Comparison of ENCODE assay signal across 9 cellular contexts in the genomic region with DNA sequence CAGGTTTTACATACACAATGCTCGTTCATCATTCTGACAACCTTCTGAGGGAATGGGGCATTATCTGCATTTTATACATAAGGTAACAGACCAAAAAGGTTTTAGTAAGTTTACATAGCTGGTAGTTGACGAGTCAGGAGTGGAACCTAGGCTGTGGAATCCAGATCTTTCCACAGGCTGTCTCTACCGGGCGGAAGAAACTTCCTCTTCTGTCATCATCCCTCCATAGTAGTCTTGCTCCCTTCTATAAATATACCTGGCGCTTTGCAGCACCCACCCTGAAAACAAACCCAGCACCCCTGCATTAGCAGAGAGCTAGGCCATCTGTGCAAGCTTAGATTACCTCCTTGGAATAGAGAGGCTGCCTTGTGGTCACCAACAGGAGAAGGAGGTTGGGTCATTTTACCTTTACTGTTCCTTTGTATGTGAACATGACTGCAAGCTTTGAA. TPM values are rescaled to one million over a fixed set of nuclear protein-coding genes. Genes with fewer than 3 reads are reported as not detected.
DNase-seq lines count a peak whose midpoint lies in the region; ATAC-seq and FAIRE-seq lines count a peak whose summit lies in the region.
"Had no signal": no experiment of that assay in that cellular context is flagged by ENCODE, and none has a peak within 500 bp of the region (broad histone marks: within the 10 kb centered on the region; RNA-seq: fewer than 3 reads in every experiment).

No MANE protein-coding gene starts in this region.

- ATAC-seq in central memory CD8-positive, alpha-beta T cell (replicated peaks; ENCODE audit: extremely low read depth, poor library complexity, severe bottlenecking): no peak
- ATAC-seq in naive thymus-derived CD4-positive, alpha-beta T cell: no peak
- ATAC-seq in HG02763 (IDR thresholded peaks at IDR 0.05; ENCODE audit: unreplicated experiment) (no peak), left lobe of liver (no peak)

- intact Hi-C loops in CD4-positive, alpha-beta memory T cell (cut with micrococcal nuclease): no loop called here
- intact Hi-C loops in naive thymus-derived CD4-positive, alpha-beta T cell (cut with micrococcal nuclease): loop anchor here in 1 of 2 donors (5.0 kb wide), 1 partner anchor 58 kb away; no protein-coding TSS in a partner anchor

- H3K27ac Mint-ChIP-seq in CD4-positive, alpha-beta memory T cell: no peak overlapping the region
- H3K27ac Mint-ChIP-seq in central memory CD8-positive, alpha-beta T cell (ENCODE audit: low read depth): no peak overlapping the region
- H3K27ac Mint-ChIP-seq in naive thymus-derived CD4-positive, alpha-beta T cell: no peak overlapping the region

- no peaks in the 10 kb centered on the region for H3K36me3 Mint-ChIP-seq in CD4-positive, alpha-beta memory T cell
- no peaks in the 10 kb centered on the region for H3K36me3 Mint-ChIP-seq in central memory CD8-positive, alpha-beta T cell (ENCODE audit: insufficient read depth)
- H3K36me3 Mint-ChIP-seq in naive thymus-derived CD4-positive, alpha-beta T cell: no peaks in the 10 kb centered on the region

- H3K4me1 Mint-ChIP-seq in CD4-positive, alpha-beta memory T cell: peaks cover 6 to 16% (median 13%) of the 10 kb centered on the region in 4 donors
- peaks cover 11% of the 10 kb centered on the region for H3K4me1 Mint-ChIP-seq in central memory CD8-positive, alpha-beta T cell
- H3K4me1 Mint-ChIP-seq in naive thymus-derived CD4-positive, alpha-beta T cell: peaks cover 9 to 19% (median 11%) of the 10 kb centered on the region in 7 donors

- FAIRE-seq in GM19239 (lab: Jason Lieb, UNC): no peak

- H3K9me3 ChIP-seq in CD4-positive, alpha-beta memory T cell (ENCODE audit: control insufficient read depth in 1 of 2, low read length in 2 of 2): no peaks in the 10 kb centered on the region
- H3K9me3 ChIP-seq in naive thymus-derived CD4-positive, alpha-beta T cell (ENCODE audit: control insufficient read depth in 2 of 3, low read length in 3 of 3): no peaks in the 10 kb centered on the region

- no peaks in the 10 kb centered on the region for H3K36me3 ChIP-seq in CD4-positive, alpha-beta memory T cell (ENCODE audit: insufficient read depth, low read length)
- no peaks in the 10 kb centered on the region for H3K36me3 ChIP-seq in naive thymus-derived CD4-positive, alpha-beta T cell (ENCODE audit: control insufficient read depth in 2 of 3, insufficient read depth in 3 of 3, low read length in 3 of 3)

- DNase-seq in CD4-positive, alpha-beta memory T cell: no peak
- DNase-seq in NCI-H2107 (lab: John Stamatoyannopoulos, UW): peak; percentile 24
- no peak for DNase-seq in central memory CD8-positive, alpha-beta T cell (ENCODE audit: low spot score in 2 of 2)
- no peak for DNase-seq in naive thymus-derived CD4-positive, alpha-beta T cell
- DNase-seq in GM19239 (ENCODE audit: insufficient read length, low spot score): no peak
- no peak for DNase-seq in left lobe of liver (ENCODE audit: low spot score)
- no peak for DNase-seq in NAMALWA (ENCODE audit: low spot score)

- POLR2A ChIA-PET in CD4-positive, alpha-beta memory T cell (lab: Charles Lee; ENCODE audit: partially characterized antibody): no interaction called here
- POLR2A ChIA-PET in naive thymus-derived CD4-positive, alpha-beta T cell (lab: Charles Lee): no interaction called here

- H3K4me3 ChIP-seq in CD4-positive, alpha-beta memory T cell (ENCODE audit: low read length in 2 of 2): no peak overlapping the region
- H3K4me3 ChIP-seq in naive thymus-derived CD4-positive, alpha-beta T cell (ENCODE audit: low read length): no peak overlapping the region

- peaks cover 19 to 20% of the 10 kb centered on the region in 2 donors for H3K27me3 Mint-ChIP-seq in CD4-positive, alpha-beta memory T cell
- peaks cover 48% of the 10 kb centered on the region for H3K27me3 Mint-ChIP-seq in central memory CD8-positive, alpha-beta T cell
- H3K27me3 Mint-ChIP-seq in naive thymus-derived CD4-positive, alpha-beta T cell: peaks cover 33 to 60% (median 44%) of the 10 kb centered on the region in 5 donors

- H3K27me3 ChIP-seq in CD4-positive, alpha-beta memory T cell (ENCODE audit: insufficient read depth, low read length): peaks cover 4% of the 10 kb centered on the region
- H3K27me3 ChIP-seq in naive thymus-derived CD4-positive, alpha-beta T cell (ENCODE audit: control insufficient read depth in 2 of 2, insufficient read depth in 2 of 2, low read length in 2 of 2): peaks cover 3 to 8% of the 10 kb centered on the region in 2 donors

- no peak overlapping the region for H3K27ac ChIP-seq in CD4-positive, alpha-beta memory T cell (ENCODE audit: low read depth, low read length)
- H3K27ac ChIP-seq in naive thymus-derived CD4-positive, alpha-beta T cell (ENCODE audit: low read depth, low read length): no peak overlapping the region

- peaks cover 0 to 3% (median 0%) of the 10 kb centered on the region in 8 donors for H3K9me3 Mint-ChIP-seq in CD4-positive, alpha-beta memory T cell
- H3K9me3 Mint-ChIP-seq in central memory CD8-positive, alpha-beta T cell: no peaks in the 10 kb centered on the region
- peaks cover 0 to 6% (median 0%) of the 10 kb centered on the region in 11 donors for H3K9me3 Mint-ChIP-seq in naive thymus-derived CD4-positive, alpha-beta T cell

- peak overlapping the region; percentile 61 to 89 (median 80) for H3K4me3 Mint-ChIP-seq in CD4-positive, alpha-beta memory T cell
- peak overlapping the region; percentile 83 for H3K4me3 Mint-ChIP-seq in central memory CD8-positive, alpha-beta T cell
- peak overlapping the region; percentile 70 to 91 (median 82) for H3K4me3 Mint-ChIP-seq in naive thymus-derived CD4-positive, alpha-beta T cell

- peaks cover 3% of the 10 kb centered on the region for H3K4me1 ChIP-seq in CD4-positive, alpha-beta memory T cell (ENCODE audit: insufficient read depth, low read length)
- peaks cover 0 to 5% of the 10 kb centered on the region in 2 donors for H3K4me1 ChIP-seq in naive thymus-derived CD4-positive, alpha-beta T cell (ENCODE audit: control insufficient read depth in 2 of 2, insufficient read depth in 2 of 2, low read length in 2 of 2)

- CTCF ChIA-PET in CD4-positive, alpha-beta memory T cell (lab: Charles Lee; ENCODE audit: partially characterized antibody): no interaction called here
- CTCF ChIA-PET in naive thymus-derived CD4-positive, alpha-beta T cell (lab: Charles Lee): no interaction called here

RNA-seq across cellular contexts. Expression of a gene that starts 1.3 kb away (rescaled TPM):
- not detected for total RNA-seq in CD4-positive, alpha-beta memory T cell
- polyA plus RNA-seq in CD4-positive, alpha-beta memory T cell: under 1 TPM; 0.11 to 0.42 TPM
- total RNA-seq in naive thymus-derived CD4-positive, alpha-beta T cell: 1 to 10 TPM in 1 of 5 experiments, under 1 TPM in 2, not detected in 2; 0.31 to 2.5 (median 0.74) TPM
- under 1 TPM in 1 of 2 donors, not detected in 1; 0.17 TPM for polyA plus RNA-seq in naive thymus-derived CD4-positive, alpha-beta T cell
- total RNA-seq in left lobe of liver: 41.3 TPM

RNA-seq across cellular contexts. Expression of a gene that starts 49.9 kb away (rescaled TPM):
- total RNA-seq in CD4-positive, alpha-beta memory T cell: not detected
- polyA plus RNA-seq in CD4-positive, alpha-beta memory T cell: not detected
- total RNA-seq in naive thymus-derived CD4-positive, alpha-beta T cell: not detected
- not detected for polyA plus RNA-seq in naive thymus-derived CD4-positive, alpha-beta T cell
- total RNA-seq in left lobe of liver: 1.2 TPM
- total RNA-seq: RPMI7951 had no signal

Comparison
In these comparisons a context has a peak if more than half of its experiments do, and no peak if none do; other contexts are left out.
1. RNA of a gene that starts 1.3 kb away (total RNA-seq): 41.3 TPM in left lobe of liver (single experiment); 0.31 to 2.5 TPM in naive thymus-derived CD4-positive, alpha-beta T cell and not detected in CD4-positive, alpha-beta memory T cell; every median in the first group is over 10 times any median in the second.
2. Peak in every context shown above with its lines, with median percentiles within 50 percentile points of each other: H3K4me3 Mint-ChIP-seq.